Comparison of ENCODE assay signal across 19 cellular contexts in genomic region chr13:21233086-21233485, GRCh38. TPM values are rescaled to one million over a fixed set of nuclear protein-coding genes. Genes with fewer than 3 reads are reported as not detected.
DNase-seq lines count a peak whose midpoint lies in the region; TF ChIP-seq lines count a peak whose summit lies in the region.
"Had no signal": no experiment of that assay in that cellular context is flagged by ENCODE, and none has a peak within 500 bp of the region (broad histone marks: within the 10 kb centered on the region; RNA-seq: fewer than 3 reads in every experiment).

No MANE protein-coding gene starts in this region.

- H4K20me1 ChIP-seq in MM.1S (ENCODE audit: insufficient read depth, low read length) = no peaks in the 10 kb centered on the region

- no peak for DNase-seq in breast epithelium (ENCODE audit: low spot score in 2 of 2)
- DNase-seq in MCF 10A (ENCODE audit: unreplicated experiment) = no peak
- no peak for DNase-seq in MM.1S
- peak; percentile 26 for DNase-seq in fibroblast of the aortic adventitia (ENCODE audit: low read depth)
- no peak for DNase-seq in vagina (ENCODE audit: extremely low spot score in 2 of 2)
- no peak for DNase-seq in NCI-H2107 treated with DMSO at 0.1 percent for 48 hours (lab: John Stamatoyannopoulos, UW; ENCODE audit: unreplicated experiment)
- no peak for DNase-seq in nephron progenitor cell
- DNase-seq in substantia nigra (lab: John Stamatoyannopoulos, UW) = no peak
- DNase-seq: activated CD4-positive, CD25-positive, alpha-beta regulatory T cell treated with anti-CD3 and anti-CD28 coated beads, Interleukin-2, amount 50 U/mL, for 72 hours; activated T-cell treated with anti-CD3 and anti-CD28 coated beads, Interleukin-2, amount 50 U/mL, for 48 hours; AML-193; amygdala; erythroblast; NCI-H1436 treated with DMSO at 0.1 percent for 48 hours; NCI-H526; right lobe of liver; stimulated activated naive B cell treated with anti-CD40 and anti-IgM and Interleukin-4, amounts not matched to agents 10 μg/mL and 1 μg/mL and 100 μg/mL, for 72 hours; SW 1271 had no signal

- no TSS peak for BruUV-seq in MCF 10A (replicated peaks; lab: Mats Ljungman, UMichigan)

- peak overlapping the region; percentile 40 to 80 for H3K27ac ChIP-seq in breast epithelium
- no peak overlapping the region for H3K27ac ChIP-seq in MM.1S (ENCODE audit: low read length)
- H3K27ac ChIP-seq in vagina = peak overlapping the region; percentile 73
- no peak overlapping the region for H3K27ac ChIP-seq in substantia nigra (ENCODE audit: low read depth, low read length, poor library complexity, severe bottlenecking)
- H3K27ac ChIP-seq: right lobe of liver had no signal

- no peak for TF ChIP-seq CTCF in breast epithelium (IDR thresholded peaks at IDR 0.05)
- TF ChIP-seq CTCF in MCF 10A (IDR thresholded peaks at IDR 0.05; ENCODE audit: unreplicated experiment) = no peak
- no peak for TF ChIP-seq CTCF in MM.1S (IDR thresholded peaks at IDR 0.05; ENCODE audit: low read length)
- TF ChIP-seq CTCF in fibroblast of the aortic adventitia (IDR thresholded peaks at IDR 0.05; ENCODE audit: insufficient read depth, low read length) = no peak
- TF ChIP-seq CTCF in vagina (IDR thresholded peaks at IDR 0.05) = no peak
- no peak for TF ChIP-seq CTCF in nephron progenitor cell (IDR thresholded peaks at IDR 0.05)

- no peaks in the 10 kb centered on the region for H3K36me3 Mint-ChIP-seq in MCF 10A (ENCODE audit: insufficient read depth, unreplicated experiment)
- H3K36me3 Mint-ChIP-seq in nephron progenitor cell (ENCODE audit: low read depth) = no peaks in the 10 kb centered on the region
- H3K36me3 Mint-ChIP-seq: stimulated activated naive B cell treated with anti-CD40 and anti-IgM and Interleukin-4, amounts not matched to agents 10 μg/mL and 1 μg/mL and 100 μg/mL, for 72 hours had no signal

- no peaks in the 10 kb centered on the region for H3K9me2 ChIP-seq in MM.1S (replicated peaks; ENCODE audit: insufficient read depth, low read length)

- H3K9me3 Mint-ChIP-seq in MCF 10A (ENCODE audit: unreplicated experiment) (no peaks in the 10 kb centered on the region), nephron progenitor cell (peaks cover 5% of the 10 kb centered on the region)
- H3K9me3 Mint-ChIP-seq: stimulated activated naive B cell treated with anti-CD40 and anti-IgM and Interleukin-4, amounts not matched to agents 10 μg/mL and 1 μg/mL and 100 μg/mL, for 72 hours had no signal

- no peaks in the 10 kb centered on the region for H3F3A ChIP-seq in MM.1S (ENCODE audit: insufficient read depth, low read length)

- H3K36me3 ChIP-seq in breast epithelium = no peaks in the 10 kb centered on the region
- H3K36me3 ChIP-seq in MM.1S (replicated peaks; ENCODE audit: insufficient read depth, low read length) = no peaks in the 10 kb centered on the region
- H3K36me3 ChIP-seq in vagina = no peaks in the 10 kb centered on the region
- H3K36me3 ChIP-seq: right lobe of liver had no signal

- POLR2A ChIA-PET in MCF 10A (lab: Yijun Ruan, JAX) = interaction anchor here (0.7 to 2.2 kb wide), 4 partner anchors 41 to 57 kb away, joined by 3 to 9 read pairs (median 4); partner anchors contain the start of genes MRPL57 and SKA3

- no peaks in the 10 kb centered on the region for H3K4me1 ChIP-seq in breast epithelium
- no peaks in the 10 kb centered on the region for H3K4me1 ChIP-seq in MM.1S (ENCODE audit: low read length)
- H3K4me1 ChIP-seq in vagina = no peaks in the 10 kb centered on the region
- H3K4me1 ChIP-seq: right lobe of liver had no signal

- H3K4me1 Mint-ChIP-seq in MCF 10A (ENCODE audit: insufficient read depth, unreplicated experiment) (no peaks in the 10 kb centered on the region), nephron progenitor cell (peaks cover 45% of the 10 kb centered on the region)
- H3K4me1 Mint-ChIP-seq: stimulated activated naive B cell treated with anti-CD40 and anti-IgM and Interleukin-4, amounts not matched to agents 10 μg/mL and 1 μg/mL and 100 μg/mL, for 72 hours had no signal

- no peaks in the 10 kb centered on the region for H3K79me2 ChIP-seq in MM.1S (ENCODE audit: low read length)

- peak overlapping the region; percentile 41; the same call in 1 of the 2 replicates for H3K4me2 ChIP-seq in MM.1S (ENCODE audit: low read depth, low read length)

- no peak for TF ChIP-seq POLR2A in breast epithelium (IDR thresholded peaks at IDR 0.05)
- no peak for TF ChIP-seq POLR2A in vagina (IDR thresholded peaks at IDR 0.05)

- peak overlapping the region; percentile 42; the same call in 1 of the 2 replicates for H3K9ac ChIP-seq in MM.1S (ENCODE audit: low read length)

- H3K4me3 ChIP-seq in breast epithelium = peak overlapping the region in 2 of 3 donors; percentile 32 to 33
- peak overlapping the region; percentile 5; the same call in 1 of the 2 replicates for H3K4me3 ChIP-seq in MM.1S (ENCODE audit: low read length)
- H3K4me3 ChIP-seq in fibroblast of the aortic adventitia (ENCODE audit: low read depth, low read length) = peak overlapping the region; percentile 19
- H3K4me3 ChIP-seq in vagina = peak overlapping the region; percentile 16 to 22
- H3K4me3 ChIP-seq: right lobe of liver had no signal

- CTCF ChIA-PET in MCF 10A (lab: Yijun Ruan, JAX) = interaction anchor here (0.6 to 1.1 kb wide), 2 partner anchors 14 to 63 kb away, joined by 3 read pairs; no protein-coding TSS in a partner anchor

- no peak overlapping the region for H3K27ac Mint-ChIP-seq in MCF 10A (ENCODE audit: low read depth, unreplicated experiment)
- H3K27ac Mint-ChIP-seq in nephron progenitor cell = no peak overlapping the region
- H3K27ac Mint-ChIP-seq: stimulated activated naive B cell treated with anti-CD40 and anti-IgM and Interleukin-4, amounts not matched to agents 10 μg/mL and 1 μg/mL and 100 μg/mL, for 72 hours had no signal

- intact Hi-C loops in breast epithelium (cut with DNase I; ENCODE audit: low total_unique reads) = no loop called here
- intact Hi-C loops in MCF 10A (cut with micrococcal nuclease) = no loop called here
- intact Hi-C loops in vagina (cut with DNase I) = no loop called here

- H3K27me3 ChIP-seq in breast epithelium (no peaks in the 10 kb centered on the region), MM.1S (replicated peaks; ENCODE audit: insufficient read depth, low read length) (no peaks in the 10 kb centered on the region), vagina (no peaks in the 10 kb centered on the region)
- H3K27me3 ChIP-seq: right lobe of liver had no signal

- H3K4me3 Mint-ChIP-seq in MCF 10A (ENCODE audit: unreplicated experiment) (no peak overlapping the region), nephron progenitor cell (no peak overlapping the region)
- H3K4me3 Mint-ChIP-seq: neural crest cell; stimulated activated naive B cell treated with anti-CD40 and anti-IgM and Interleukin-4, amounts not matched to agents 10 μg/mL and 1 μg/mL and 100 μg/mL, for 72 hours had no signal

- H3K9me3 ChIP-seq in breast epithelium (no peaks in the 10 kb centered on the region), MM.1S (replicated peaks; ENCODE audit: insufficient read depth, low read length) (no peaks in the 10 kb centered on the region), vagina (no peaks in the 10 kb centered on the region)
- H3K9me3 ChIP-seq: right lobe of liver had no signal

- H3K27me3 Mint-ChIP-seq in MCF 10A (ENCODE audit: insufficient read depth, unreplicated experiment) = no peaks in the 10 kb centered on the region
- peaks cover 7% of the 10 kb centered on the region for H3K27me3 Mint-ChIP-seq in nephron progenitor cell (ENCODE audit: low read depth, poor library complexity)
- H3K27me3 Mint-ChIP-seq: stimulated activated naive B cell treated with anti-CD40 and anti-IgM and Interleukin-4, amounts not matched to agents 10 μg/mL and 1 μg/mL and 100 μg/mL, for 72 hours had no signal

- peak overlapping the region; percentile 24; the same call in 1 of the 2 replicates for H2AFZ ChIP-seq in MM.1S (ENCODE audit: low read length)

RNA-seq across cellular contexts. Expression of gene MRPL57, which starts 56.6 kb away (rescaled TPM):
- 10 to 100 TPM; 33.9 to 38.8 (median 36.4) TPM for total RNA-seq in breast epithelium
- total RNA-seq in MCF 10A (2022) = 16.8 and 20.8 TPM in 2 replicates
- 4.5 and 14.6 TPM in 2 replicates for total RNA-seq in fibroblast of the aortic adventitia (ENCODE audit: low replicate concordance)
- total RNA-seq in vagina = 31.9 TPM

RNA-seq across cellular contexts. Expression of gene SKA3, which starts 56.7 kb away (rescaled TPM):
- 1 to 10 TPM in 2 of 3 donors, under 1 TPM in 1; 0.16 to 1.6 (median 1.3) TPM for total RNA-seq in breast epithelium
- total RNA-seq in MCF 10A (2022) = 5.9 and 16.4 TPM in 2 replicates
- 24.0 and 69.3 TPM in 2 replicates for total RNA-seq in fibroblast of the aortic adventitia (ENCODE audit: low replicate concordance)
- total RNA-seq in vagina = 5.4 TPM

Comparison
In these comparisons a context has a peak if more than half of its experiments do, and no peak if none do; other contexts are left out.
1. H3K27ac ChIP-seq: peak in breast epithelium (2 of 2) and vagina (single experiment); none in MM.1S (single experiment) and substantia nigra (single experiment).
2. Peak in every context shown above with its lines, with median percentiles within 50 percentile points of each other: H3K4me3 ChIP-seq.